2 cellular contexts compared by ENCODE assay signal in genomic region chr16:12721841-12722467, GRCh38.
TF ChIP-seq lines count a peak whose summit lies in the region.

No MANE protein-coding gene starts in this region.

TF ChIP-seq in liver, 16 proteins besides CTCF, POLR2A, EP300 and RAD21:
- peak; percentile 24 for TF ChIP-seq YY1 (IDR thresholded peaks at IDR 0.05)
- no peak for TF ChIP-seq JUND (IDR thresholded peaks at IDR 0.05)
- no peak for TF ChIP-seq MAX (IDR thresholded peaks at IDR 0.05)
- TF ChIP-seq GABPA (IDR thresholded peaks at IDR 0.05 in 1 of 2, conservative IDR thresholded peaks at IDR 0.05 in 1 of 2): no peak
- TF ChIP-seq FOXA1 (IDR thresholded peaks at IDR 0.05): no peak
TF ChIP-seq in liver: peak in this region for 1.

TF ChIP-seq in HepG2, 621 proteins besides CTCF, POLR2A, EP300 and RAD21:
- no peak for TF ChIP-seq AKNA (CRISPR knock-in tag; IDR thresholded peaks at IDR 0.05; ENCODE audit: borderline replicate concordance)
- TF ChIP-seq JUNB (CRISPR knock-in tag; IDR thresholded peaks at IDR 0.05; ENCODE audit: borderline replicate concordance): no peak
- no peak for TF ChIP-seq ZBTB34 (CRISPR knock-in tag; IDR thresholded peaks at IDR 0.05)
